Comparison of ENCODE assay signal across 1 cellular context in genomic region chr14:56953884-56954283, GRCh38.
TF ChIP-seq lines count a peak whose summit lies in the region.

No MANE protein-coding gene starts in this region.

TF ChIP-seq in SK-N-SH, 30 proteins besides CTCF, POLR2A, EP300 and RAD21 (continued from another document):
- TF ChIP-seq, protein P1, sequence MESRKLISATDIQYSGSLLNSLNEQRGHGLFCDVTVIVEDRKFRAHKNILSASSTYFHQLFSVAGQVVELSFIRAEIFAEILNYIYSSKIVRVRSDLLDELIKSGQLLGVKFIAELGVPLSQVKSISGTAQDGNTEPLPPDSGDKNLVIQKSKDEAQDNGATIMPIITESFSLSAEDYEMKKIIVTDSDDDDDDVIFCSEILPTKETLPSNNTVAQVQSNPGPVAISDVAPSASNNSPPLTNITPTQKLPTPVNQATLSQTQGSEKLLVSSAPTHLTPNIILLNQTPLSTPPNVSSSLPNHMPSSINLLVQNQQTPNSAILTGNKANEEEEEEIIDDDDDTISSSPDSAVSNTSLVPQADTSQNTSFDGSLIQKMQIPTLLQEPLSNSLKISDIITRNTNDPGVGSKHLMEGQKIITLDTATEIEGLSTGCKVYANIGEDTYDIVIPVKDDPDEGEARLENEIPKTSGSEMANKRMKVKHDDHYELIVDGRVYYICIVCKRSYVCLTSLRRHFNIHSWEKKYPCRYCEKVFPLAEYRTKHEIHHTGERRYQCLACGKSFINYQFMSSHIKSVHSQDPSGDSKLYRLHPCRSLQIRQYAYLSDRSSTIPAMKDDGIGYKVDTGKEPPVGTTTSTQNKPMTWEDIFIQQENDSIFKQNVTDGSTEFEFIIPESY (IDR thresholded peaks at IDR 0.05; ENCODE audit: borderline replicate concordance, low read depth), result no peak
- TF ChIP-seq TEAD4 (IDR thresholded peaks at IDR 0.05; ENCODE audit: borderline replicate concordance, insufficient read depth) (no peak), POLR2AphosphoS5 (IDR thresholded peaks at IDR 0.05; ENCODE audit: low read depth, low read length) (no peak), NFIC (IDR thresholded peaks at IDR 0.05; ENCODE audit: borderline replicate concordance) (no peak), EZH2phosphoT487 (IDR thresholded peaks at IDR 0.05; ENCODE audit: borderline replicate concordance, low read depth) (no peak), TCF12 (IDR thresholded peaks at IDR 0.05) (no peak)
